10 cellular contexts compared by ENCODE assay signal in the genomic region with DNA sequence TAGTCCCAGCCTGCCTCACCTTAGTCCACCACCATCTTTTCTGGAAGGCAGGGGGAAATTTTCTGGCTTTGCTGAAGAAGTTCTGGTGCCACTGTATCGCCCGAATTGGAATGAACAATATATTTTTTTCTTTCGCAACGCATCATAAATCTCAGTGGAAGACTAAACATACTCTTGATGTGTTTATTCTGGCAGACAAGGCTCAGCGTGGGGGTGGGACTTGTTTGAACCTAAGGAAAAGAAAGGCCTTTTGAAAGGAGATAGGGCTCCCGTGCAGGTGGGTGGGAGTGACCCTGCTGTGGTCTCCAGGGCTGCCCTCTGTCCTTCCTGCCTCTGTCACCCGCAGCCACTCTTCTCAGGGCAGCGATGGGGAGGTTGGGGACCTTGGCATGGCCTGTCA. TPM values are rescaled to one million over a fixed set of nuclear protein-coding genes. Genes with fewer than 3 reads are reported as not detected.
DNase-seq lines count a peak whose midpoint lies in the region; ATAC-seq, FAIRE-seq and TF ChIP-seq lines count a peak whose summit lies in the region.
"Had no signal": no experiment of that assay in that cellular context is flagged by ENCODE, and none has a peak within 500 bp of the region (broad histone marks: within the 10 kb centered on the region; RNA-seq: fewer than 3 reads in every experiment).

No MANE protein-coding gene starts in this region.

- CTCF ChIA-PET in HepG2 (lab: Yijun Ruan, JAX; ENCODE audit: low intra/inter-chr PET ratio, low total read pairs) (no interaction called here), T-cell (lab: Charles Lee) (interaction anchor here (0.6 to 1.4 kb wide), 2 partner anchors 9 to 51 kb away, joined by 3 to 7 read pairs; no protein-coding TSS in a partner anchor)

- POLR2A ChIA-PET in HepG2 (lab: Yijun Ruan, JAX) = no interaction called here
- POLR2A ChIA-PET in T-cell (lab: Charles Lee) = no interaction called here

- no peak for TF ChIP-seq RAD21 in HepG2 (CRISPR knock-in tag; IDR thresholded peaks at IDR 0.05)

- TF ChIP-seq EP300 in HepG2 (IDR thresholded peaks at IDR 0.05; ENCODE audit: low read depth in 2 of 2, low read length in 2 of 2) (no peak), HepG2 (CRISPR knock-in tag; IDR thresholded peaks at IDR 0.05; ENCODE audit: borderline replicate concordance) (no peak)

- 34% methylated on average over 6 of the region's 8 CpGs for WGBS in HepG2 (ENCODE audit: low lambda C conversion rate)
- WGBS in right lobe of liver (ENCODE audit: insufficient coverage, low coverage, low lambda C conversion rate, missing lambda C conversion rate) = 95% methylated on average over 6 of the region's 8 CpGs
- WGBS in aorta, 2 donors = 8 to 24% methylated on average over 8 of the region's 8 CpGs
- WGBS in thyroid gland, 2 donors = 60 to 67% methylated on average over 6 to 8 of the region's 8 CpGs

- H3K27ac ChIP-seq in HepG2 (ENCODE audit: extremely low read length, insufficient read depth, low read length) = no peak overlapping the region
- H3K27ac ChIP-seq in right lobe of liver = no peak overlapping the region
- H3K27ac ChIP-seq in aorta (ENCODE audit: low read depth in 1 of 2, low read length in 2 of 2) = peak overlapping the region; percentile 37 to 39
- H3K27ac ChIP-seq in thyroid gland = no peak overlapping the region

- no peaks in the 10 kb centered on the region for H3K27me3 Mint-ChIP-seq in T-cell
- H3K27me3 Mint-ChIP-seq: dendritic cell treated with granulocyte-macrophage colony-stimulating factor and Interleukin-4, amounts not matched to agents 40 ng/mL and 50 ng/mL, for 4 days had no signal

- TF ChIP-seq CTCF in HepG2 (CRISPR knock-in tag; IDR thresholded peaks at IDR 0.05) (no peak), right lobe of liver (IDR thresholded peaks at IDR 0.05) (no peak), fibroblast of villous mesenchyme (IDR thresholded peaks at IDR 0.05; ENCODE audit: insufficient read depth, low read depth, low read length) (no peak), thyroid gland (IDR thresholded peaks at IDR 0.05) (no peak)

- no peak overlapping the region for H3K4me2 ChIP-seq in HepG2 (ENCODE audit: low read depth, low read length)

- peaks cover 48 to 74% (median 49%) of the 10 kb centered on the region in 3 donors for H3K4me1 Mint-ChIP-seq in T-cell

- no peaks in the 10 kb centered on the region for H3K79me2 ChIP-seq in HepG2 (ENCODE audit: insufficient read depth, low read length)

- H3K27ac Mint-ChIP-seq in T-cell = peak overlapping the region; percentile 92 to 94
- H3K27ac Mint-ChIP-seq: dendritic cell treated with granulocyte-macrophage colony-stimulating factor and Interleukin-4, amounts not matched to agents 40 ng/mL and 50 ng/mL, for 4 days had no signal

- H3K9me3 Mint-ChIP-seq in T-cell = no peaks in the 10 kb centered on the region
- H3K9me3 Mint-ChIP-seq: dendritic cell treated with granulocyte-macrophage colony-stimulating factor and Interleukin-4, amounts not matched to agents 40 ng/mL and 50 ng/mL, for 4 days had no signal

- FAIRE-seq in HepG2 (lab: Jason Lieb, UNC) = no peak

- ATAC-seq in HepG2 = no peak
- ATAC-seq in right lobe of liver = no peak
- no peak for ATAC-seq in T-cell (replicated peaks in 1 of 4)
- peak; percentile 2 for ATAC-seq in aorta (ENCODE audit: low FRiP score)
- ATAC-seq in activated CD4-positive, CD25-positive, alpha-beta regulatory T cell treated with anti-CD3 and anti-CD28 coated beads, Interleukin-2, amount 50 U/mL, for 24 hours = no peak

- TF ChIP-seq POLR2A in HepG2 (IDR thresholded peaks at IDR 0.05; ENCODE audit: insufficient read depth in 1 of 2, low read depth in 2 of 2, low read length in 2 of 2) (no peak), right lobe of liver (IDR thresholded peaks at IDR 0.05) (no peak), thyroid gland (IDR thresholded peaks at IDR 0.05) (no peak)

- no peaks in the 10 kb centered on the region for H4K20me1 ChIP-seq in HepG2 (ENCODE audit: insufficient read depth, low read length)

- no peak overlapping the region for H3K4me3 ChIP-seq in HepG2 (replicated peaks in 1 of 3; ENCODE audit: insufficient read depth in 1 of 3, low read depth in 2 of 3, low read length in 3 of 3)
- H3K4me3 ChIP-seq in right lobe of liver = no peak overlapping the region
- no peak overlapping the region for H3K4me3 ChIP-seq in fibroblast of villous mesenchyme (ENCODE audit: low read depth, low read length)
- no peak overlapping the region for H3K4me3 ChIP-seq in aorta (ENCODE audit: low read length in 2 of 2)
- H3K4me3 ChIP-seq in thyroid gland (replicated peaks in 1 of 3) = no peak overlapping the region

- in situ Hi-C loops in HepG2 (cut with HindIII; ENCODE audit: extremely low pct_ligation_motif_present, low pct_unique_long_range_greater_than_20kb) = no loop called here

- H3K9me3 ChIP-seq in HepG2 (ENCODE audit: low read length) (no peaks in the 10 kb centered on the region), right lobe of liver (no peaks in the 10 kb centered on the region), aorta (ENCODE audit: control insufficient read depth, low read length) (no peaks in the 10 kb centered on the region), thyroid gland (no peaks in the 10 kb centered on the region)

- H3K4me3 Mint-ChIP-seq in T-cell = no peak overlapping the region
- H3K4me3 Mint-ChIP-seq: dendritic cell treated with granulocyte-macrophage colony-stimulating factor and Interleukin-4, amounts not matched to agents 40 ng/mL and 50 ng/mL, for 4 days had no signal

- no TSS peak for BruUV-seq in HepG2 (replicated peaks; lab: Mats Ljungman, UMichigan)

- H3K9ac ChIP-seq in HepG2 (ENCODE audit: insufficient read depth, low read depth, low read length) = no peak overlapping the region

- DNase-seq in HepG2 (ENCODE audit: low spot score) = no peak
- no peak for DNase-seq in right lobe of liver
- no peak for DNase-seq in T-cell
- peak; percentile 86 for DNase-seq in fibroblast of villous mesenchyme (ENCODE audit: low read depth)
- DNase-seq in aorta = no peak
- no peak for DNase-seq in thyroid gland
- no peak for DNase-seq in NCI-H524 treated with DMSO at 0.1 percent for 48 hours (lab: John Stamatoyannopoulos, UW)
- DNase-seq: NCI-H1105 had no signal

- H3K4me1 ChIP-seq in HepG2 (ENCODE audit: insufficient read depth, low read length) (no peaks in the 10 kb centered on the region), right lobe of liver (no peaks in the 10 kb centered on the region), aorta (ENCODE audit: control insufficient read depth in 1 of 2, insufficient read depth in 2 of 2, low read length in 2 of 2) (no peaks in the 10 kb centered on the region), thyroid gland (peaks cover 22 to 27% of the 10 kb centered on the region in 2 donors)

- H3K36me3 Mint-ChIP-seq in T-cell = peaks cover 36% of the 10 kb centered on the region

- H3K27me3 ChIP-seq in HepG2 (ENCODE audit: control insufficient read depth in 1 of 2, insufficient read depth in 2 of 2, low read length in 2 of 2) (peaks cover 0 to 5% of the 10 kb centered on the region in 2 experiments; a peak in 1 of 5 replicates), right lobe of liver (no peaks in the 10 kb centered on the region), aorta (ENCODE audit: control insufficient read depth in 1 of 2, insufficient read depth in 2 of 2, low read length in 1 of 2) (no peaks in the 10 kb centered on the region), thyroid gland (no peaks in the 10 kb centered on the region)

- H3K36me3 ChIP-seq in HepG2 (replicated peaks in 1 of 2; ENCODE audit: control insufficient read depth in 1 of 2, insufficient read depth in 2 of 2, low read length in 2 of 2) (no peaks in the 10 kb centered on the region), right lobe of liver (peaks cover 0 to 10% (median 4%) of the 10 kb centered on the region in 4 donors), aorta (ENCODE audit: control insufficient read depth in 1 of 2, insufficient read depth in 2 of 2, low read length in 1 of 2) (no peaks in the 10 kb centered on the region), thyroid gland (no peaks in the 10 kb centered on the region)

- intact Hi-C loops in HepG2 (cut with micrococcal nuclease; ENCODE audit: unreplicated experiment) = no loop called here
- intact Hi-C loops in right lobe of liver (cut with DNase I) = no loop called here
- intact Hi-C loops in aorta (cut with DNase I) = no loop called here
- intact Hi-C loops in thyroid gland (cut with DNase I) = no loop called here

- H2AFZ ChIP-seq in HepG2 (ENCODE audit: low read length) = no peak overlapping the region

RNA-seq across cellular contexts. Expression of a gene that starts 42.5 kb away (rescaled TPM):
- total RNA-seq in HepG2 (2016; rRNA removed; fragmentation: Illumina TruSeq; extraction: Trizol) = not detected in 2 replicates
- total RNA-seq in HepG2 (2016; cell fraction: cytosol; rRNA removed; fragmentation: Illumina TruSeq; extraction: Trizol; ENCODE audit: low read depth) = not detected in 2 replicates
- not detected in 2 replicates for total RNA-seq in HepG2 (2016; cell fraction: insoluble cytoplasmic fraction; rRNA removed; fragmentation: Illumina TruSeq; extraction: Trizol)
- not detected in 2 replicates for total RNA-seq in HepG2 (2016; cell fraction: membrane; rRNA removed; fragmentation: Illumina TruSeq; extraction: Trizol)
- total RNA-seq in HepG2 (2016; cell fraction: nucleus; rRNA removed; fragmentation: Illumina TruSeq; extraction: Trizol) = not detected in 2 replicates
- 0.05 and 0.24 TPM in 2 replicates for polyA plus RNA-seq in HepG2 (2011; rRNA removed)
- 0.13 and 0.16 TPM in 2 replicates for polyA plus RNA-seq in HepG2 (2011; cell fraction: cytosol; rRNA removed)
- polyA plus RNA-seq in HepG2 (2011; cell fraction: nucleus; rRNA removed) = 0.33 TPM in 1 of 2 replicates, not detected in the other
- polyA plus RNA-seq in HepG2 (2012) = 0.19 TPM in 1 of 2 replicates, not detected in the other
- polyA plus RNA-seq in HepG2 (2016; cell fraction: cytosol; fragmentation: Illumina TruSeq; extraction: Trizol; ENCODE audit: low read depth) = not detected in 2 replicates
- not detected in 2 replicates for polyA plus RNA-seq in HepG2 (2016; cell fraction: insoluble cytoplasmic fraction; fragmentation: Illumina TruSeq; extraction: Trizol; ENCODE audit: low read depth)
- polyA plus RNA-seq in HepG2 (2016; cell fraction: membrane; fragmentation: Illumina TruSeq; extraction: Trizol; ENCODE audit: low read depth) = not detected in 2 replicates
- polyA plus RNA-seq in HepG2 (2016; cell fraction: nucleus; fragmentation: Illumina TruSeq; extraction: Trizol; ENCODE audit: insufficient read depth, low read depth) = not detected in 2 replicates
- polyA minus RNA-seq in HepG2 (2011; rRNA and poly(A)+ RNA removed; ENCODE audit: low replicate concordance) = 0.52 and 13.0 TPM in 2 replicates
- not detected in 2 replicates for polyA minus RNA-seq in HepG2 (2011; cell fraction: cytosol; rRNA and poly(A)+ RNA removed)
- not detected in 2 replicates for polyA minus RNA-seq in HepG2 (2011; cell fraction: nucleus; rRNA and poly(A)+ RNA removed)
- 10 to 100 TPM; 18.9 to 69.4 (median 48.6) TPM for total RNA-seq in right lobe of liver
- 10 to 100 TPM; 53.4 to 99.6 (median 69.0) TPM for total RNA-seq in T-cell
- 28.3 and 38.4 TPM in 2 replicates for total RNA-seq in fibroblast of villous mesenchyme
- total RNA-seq in aorta = 10 to 100 TPM; 44.1 to 64.6 TPM
- 10 to 100 TPM; 21.0 to 48.2 TPM for polyA plus RNA-seq in aorta
- 10 to 100 TPM; 11.8 to 24.0 (median 18.7) TPM for total RNA-seq in thyroid gland

Comparison
In these comparisons a context has a peak if more than half of its experiments do, and no peak if none do; other contexts are left out.
1. RNA of a gene that starts 42.5 kb away (total RNA-seq): 53.4 to 99.6 TPM in T-cell, 44.1 to 64.6 TPM in aorta, 18.9 to 69.4 TPM in right lobe of liver, 28.3 to 38.4 TPM in fibroblast of villous mesenchyme and 11.8 to 24.0 TPM in thyroid gland; not detected in HepG2; every median in the first group is over 4 times any median in the second.
2. H3K27ac ChIP-seq: peak in aorta (2 of 2); none in HepG2 (single experiment), right lobe of liver (0 of 3) and thyroid gland (0 of 3).